Comparison of ENCODE assay signal across 8 cellular contexts in the genomic region with DNA sequence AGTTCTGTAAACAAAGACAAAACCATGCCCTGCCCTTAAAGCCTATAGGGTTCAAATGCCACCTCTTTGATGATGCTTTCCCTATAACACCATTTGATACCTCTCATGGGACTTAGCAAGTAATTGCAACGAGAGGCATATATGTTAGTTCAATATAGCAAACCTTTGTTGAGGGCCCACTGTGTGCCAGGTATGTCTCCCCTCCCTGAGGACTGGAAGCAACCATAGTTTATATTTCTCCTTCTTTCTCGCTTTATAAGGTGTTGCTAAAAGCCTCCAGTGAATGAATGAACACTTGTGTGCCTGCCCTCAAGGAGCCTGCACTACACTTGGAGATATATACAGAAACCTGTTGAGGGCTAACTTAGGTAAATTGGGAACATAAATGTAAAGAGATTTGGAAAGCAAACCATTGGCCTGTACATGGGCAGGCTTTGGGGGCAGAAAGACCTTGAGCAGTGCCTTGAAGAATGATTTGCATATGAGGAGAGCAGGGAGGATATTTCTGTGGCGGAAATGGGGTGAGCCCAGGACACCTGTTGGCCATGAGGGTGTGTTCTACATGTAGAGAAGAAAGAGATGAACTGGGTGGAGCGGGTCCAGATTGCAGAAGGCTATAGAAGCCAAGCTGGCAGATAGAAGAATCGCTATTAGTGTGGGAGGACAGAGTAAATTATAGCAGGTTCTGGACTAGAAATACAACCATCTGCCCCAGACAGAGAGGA. TPM values are rescaled to one million over a fixed set of nuclear protein-coding genes. Genes with fewer than 3 reads are reported as not detected.
A peak's percentile ranks its signal among the peaks of the same experiment; 100 is the strongest.
DNase-seq lines count a peak whose midpoint lies in the region; ATAC-seq and TF ChIP-seq lines count a peak whose summit lies in the region.

No MANE protein-coding gene starts in this region.

- TF ChIP-seq POLR2A in spleen (IDR thresholded peaks at IDR 0.05), result no peak

- peaks cover 18 to 64% (median 45%) of the 10 kb centered on the region in 6 donors for H3K4me1 ChIP-seq in spleen

- WGBS in spleen, 5 donors, result 55 to 79% (median 69%) methylated on average over 5 of the region's 5 CpGs

- TF ChIP-seq CTCF in dorsolateral prefrontal cortex (IDR thresholded peaks at IDR 0.05 in 54 of 56, conservative IDR thresholded peaks at IDR 0.05 in 2 of 56; ENCODE audit: low read depth in 1 of 56, partially characterized antibody in 56 of 56) (no peak), spleen (IDR thresholded peaks at IDR 0.05 in 8 of 11, conservative IDR thresholded peaks at IDR 0.05 in 3 of 11) (no peak)

- ATAC-seq in GM19324 (IDR thresholded peaks at IDR 0.05; ENCODE audit: low FRiP score, unreplicated experiment) (peak; percentile 64), HG03159 (IDR thresholded peaks at IDR 0.05; ENCODE audit: unreplicated experiment) (peak; percentile 77)

- DNase-seq in DMS 273 (lab: John Stamatoyannopoulos, UW; ENCODE audit: unreplicated experiment) (peak; percentile 74), dorsolateral prefrontal cortex (no peak), spleen (no peak), GDM1 (lab: John Stamatoyannopoulos, UW) (no peak), foreskin melanocyte (no peak), activated gamma-delta T cell (lab: John Stamatoyannopoulos, UW) (no peak)

- no peaks in the 10 kb centered on the region for H3K9me3 ChIP-seq in spleen

- intact Hi-C loops in dorsolateral prefrontal cortex (cut with DNase I) (loop anchor here (5.0 kb wide), 4 partner anchors 33 to 108 kb away; partner anchors contain the start of genes POLR3B (in 1 of the 2) and TCP11L2 (in 1 of the 2)), spleen (cut with DNase I; ENCODE audit: low total_unique reads) (no loop called here)

- peak overlapping the region in 6 of 59 donors; percentile 81 to 89 (median 83) for H3K4me3 ChIP-seq in dorsolateral prefrontal cortex
- H3K4me3 ChIP-seq in spleen, result peak overlapping the region in 2 of 8 donors; percentile 59 to 87

- H3K27me3 ChIP-seq in dorsolateral prefrontal cortex (no peaks in the 10 kb centered on the region), spleen (replicated peaks in 1 of 7) (peaks cover 0 to 25% (median 0%) of the 10 kb centered on the region in 7 donors)

- no peaks in the 10 kb centered on the region for H3K36me3 ChIP-seq in spleen

- peak overlapping the region in 38 of 59 donors; percentile 9 to 97 (median 92) for H3K27ac ChIP-seq in dorsolateral prefrontal cortex
- H3K27ac ChIP-seq in spleen, result peak overlapping the region; percentile 90 to 100 (median 98)

RNA-seq across cellular contexts. Expression of gene CKAP4, which starts 1.8 kb away (rescaled TPM):
- total RNA-seq in dorsolateral prefrontal cortex (10 to 100 TPM; 11.0 to 24.2 (median 17.7) TPM), spleen (10 to 100 TPM; 21.6 to 63.0 (median 39.7) TPM)
- polyA plus RNA-seq in spleen, result 1 to 10 TPM; 4.5 to 8.9 (median 5.3) TPM

RNA-seq across cellular contexts. Expression of gene TCP11L2, which starts 53.0 kb away (rescaled TPM):
- total RNA-seq in dorsolateral prefrontal cortex (100 to 1,000 TPM in 2 of 120 experiments, 10 to 100 TPM in 118; 20.9 to 141 (median 42.8) TPM), spleen (10 to 100 TPM; 39.3 to 88.3 (median 52.1) TPM)
- polyA plus RNA-seq in spleen, result 1 to 10 TPM; 1.2 to 4.7 (median 2.6) TPM
